ENCODE assay signal across 2 cellular contexts in the genomic region with DNA sequence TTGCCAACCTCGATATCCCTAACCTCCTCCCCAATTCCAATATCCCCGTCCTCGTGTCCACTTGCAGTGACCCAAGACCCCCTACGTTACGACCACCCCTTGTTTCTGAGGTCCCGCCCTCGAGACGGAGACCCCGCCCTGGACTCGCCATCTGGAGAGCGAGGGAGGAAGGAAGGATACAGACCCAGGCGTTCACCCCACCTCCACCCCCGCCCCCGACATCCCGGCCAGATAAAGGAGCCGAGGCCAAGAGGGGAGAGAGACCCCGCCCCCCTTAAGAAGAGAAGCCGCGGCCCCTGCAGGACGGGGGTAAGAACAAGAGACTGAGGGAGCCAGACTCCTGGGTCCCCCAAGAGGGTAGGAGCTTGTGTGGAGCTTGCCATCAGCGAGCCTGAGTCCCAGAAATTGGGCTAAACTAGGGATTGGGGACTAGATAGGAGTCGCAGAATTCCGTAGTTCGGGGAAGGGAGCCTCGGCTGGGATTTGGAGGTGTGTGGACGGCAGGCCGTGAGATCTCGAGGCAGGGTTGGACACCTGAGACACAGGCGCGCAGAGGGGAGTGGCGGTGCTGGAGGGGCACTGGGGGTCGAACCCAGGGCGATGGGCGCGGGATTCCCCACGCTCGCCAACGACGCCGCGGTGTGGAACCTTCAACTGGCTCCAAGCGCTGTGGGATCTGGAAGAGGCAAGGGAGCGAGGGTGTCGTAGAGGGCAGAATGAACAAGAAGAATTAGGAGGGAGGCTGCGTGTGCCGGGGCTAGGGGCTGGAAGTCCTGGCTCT.
TF ChIP-seq lines count a peak whose summit lies in the region.

A gene with protein sequence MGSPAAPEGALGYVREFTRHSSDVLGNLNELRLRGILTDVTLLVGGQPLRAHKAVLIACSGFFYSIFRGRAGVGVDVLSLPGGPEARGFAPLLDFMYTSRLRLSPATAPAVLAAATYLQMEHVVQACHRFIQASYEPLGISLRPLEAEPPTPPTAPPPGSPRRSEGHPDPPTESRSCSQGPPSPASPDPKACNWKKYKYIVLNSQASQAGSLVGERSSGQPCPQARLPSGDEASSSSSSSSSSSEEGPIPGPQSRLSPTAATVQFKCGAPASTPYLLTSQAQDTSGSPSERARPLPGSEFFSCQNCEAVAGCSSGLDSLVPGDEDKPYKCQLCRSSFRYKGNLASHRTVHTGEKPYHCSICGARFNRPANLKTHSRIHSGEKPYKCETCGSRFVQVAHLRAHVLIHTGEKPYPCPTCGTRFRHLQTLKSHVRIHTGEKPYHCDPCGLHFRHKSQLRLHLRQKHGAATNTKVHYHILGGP (plus strand): TSS at position 260 of the 781 bp plus-strand sequence. CDS start 622 bp downstream, outside the sequence.

TF ChIP-seq in A549, 52 proteins besides CTCF, POLR2A, EP300 and RAD21 (continued from another document):
- TF ChIP-seq PHF8 (IDR thresholded peaks at IDR 0.05; ENCODE audit: borderline replicate concordance, low read depth): no peak

TF ChIP-seq in HEK293T, 16 proteins besides CTCF, POLR2A, EP300 and RAD21 (continued from another document):
- TF ChIP-seq LEF1 (IDR thresholded peaks at IDR 0.05; ENCODE audit: borderline replicate concordance) (no peak), NFRKB (IDR thresholded peaks at IDR 0.05) (no peak), CTBP1 (IDR thresholded peaks at IDR 0.05; ENCODE audit: borderline replicate concordance) (no peak)
